In the genomic region with DNA sequence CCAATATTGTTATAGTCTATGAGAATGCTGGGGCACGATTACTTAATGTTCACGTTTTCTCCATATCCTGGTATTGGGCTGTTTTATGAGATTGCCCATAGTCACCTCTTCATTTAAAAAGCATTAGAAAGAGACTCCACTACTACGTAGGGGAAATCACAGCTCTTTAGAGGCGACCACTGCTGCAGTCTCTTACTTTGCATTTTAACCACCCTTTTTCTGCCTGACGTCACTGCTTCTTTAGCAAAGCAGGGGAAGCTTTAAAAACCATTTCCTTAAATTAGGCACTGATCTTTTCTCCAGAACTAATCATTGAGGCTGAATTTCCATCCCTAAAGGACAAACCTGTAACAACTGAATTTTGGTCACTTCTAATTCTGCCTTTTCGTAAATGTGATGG, we compare ENCODE assay signal across 12 cellular contexts. TPM values are rescaled to one million over a fixed set of nuclear protein-coding genes. Genes with fewer than 3 reads are reported as not detected.
DNase-seq lines count a peak whose midpoint lies in the region; ATAC-seq and TF ChIP-seq lines count a peak whose summit lies in the region.
"Had no signal": no experiment of that assay in that cellular context is flagged by ENCODE, and none has a peak within 500 bp of the region (broad histone marks: within the 10 kb centered on the region; RNA-seq: fewer than 3 reads in every experiment).

No MANE protein-coding gene starts in this region.

- DNase-seq in mesenchymal stem cell (no peak), chondrocyte (ENCODE audit: low spot score) (no peak), PC-3 (no peak)
- no peak for DNase-seq in activated CD8-positive, alpha-beta T cell treated with anti-CD3 and anti-CD28 coated beads for 36 hours
- DNase-seq in activated naive CD8-positive, alpha-beta T cell treated with anti-CD3 and anti-CD28 coated beads, Interleukin-2, amount 50 U/mL, for 24 hours, result no peak
- DNase-seq: activated CD4-positive, alpha-beta T cell treated with anti-CD3 and anti-CD28 coated beads for 1 hour; activated gamma-delta T cell; RPMI8226; trophoblast cell had no signal

- peak; percentile 33 for ATAC-seq in GM19328 (IDR thresholded peaks at IDR 0.05; ENCODE audit: unreplicated experiment)
- no peak for ATAC-seq in activated CD8-positive, alpha-beta T cell treated with anti-CD3 and anti-CD28 coated beads for 36 hours
- no peak for ATAC-seq in PC-3
- ATAC-seq in activated naive CD8-positive, alpha-beta T cell treated with anti-CD3 and anti-CD28 coated beads, Interleukin-2, amount 50 U/mL, for 24 hours, result no peak

- no peaks in the 10 kb centered on the region for H3F3A ChIP-seq in PC-3 (ENCODE audit: low read length, unreplicated experiment)

- H3K9me3 Mint-ChIP-seq in IgD-negative memory B cell (no peaks in the 10 kb centered on the region), chondrocyte (ENCODE audit: low read depth) (no peaks in the 10 kb centered on the region)
- H3K9me3 Mint-ChIP-seq in activated CD8-positive, alpha-beta T cell treated with anti-CD3 and anti-CD28 coated beads for 36 hours, result no peaks in the 10 kb centered on the region
- no peaks in the 10 kb centered on the region for H3K9me3 Mint-ChIP-seq in activated naive CD8-positive, alpha-beta T cell treated with anti-CD3 and anti-CD28 coated beads, Interleukin-2, amount 50 U/mL, for 24 hours

- H3K4me1 Mint-ChIP-seq in IgD-negative memory B cell, result peaks cover 38 to 51% (median 51%) of the 10 kb centered on the region in 3 donors
- no peaks in the 10 kb centered on the region for H3K4me1 Mint-ChIP-seq in activated CD8-positive, alpha-beta T cell treated with anti-CD3 and anti-CD28 coated beads for 36 hours (ENCODE audit: low read depth)
- peaks cover 75% of the 10 kb centered on the region for H3K4me1 Mint-ChIP-seq in chondrocyte (ENCODE audit: low read depth)
- H3K4me1 Mint-ChIP-seq in activated naive CD8-positive, alpha-beta T cell treated with anti-CD3 and anti-CD28 coated beads, Interleukin-2, amount 50 U/mL, for 24 hours, result peaks cover 21% of the 10 kb centered on the region

- no peak overlapping the region for H4K8ac ChIP-seq in mesenchymal stem cell (ENCODE audit: low read length)

- no TSS peak for BruUV-seq in PC-3 (replicated peaks; lab: Mats Ljungman, UMichigan)

- H4K91ac ChIP-seq in mesenchymal stem cell (ENCODE audit: low read length), result no peak overlapping the region

- no peak overlapping the region for H3K14ac ChIP-seq in mesenchymal stem cell (ENCODE audit: low read length in 2 of 2)

- H4K20me1 ChIP-seq in BLaER1 (peaks cover 100% of the 10 kb centered on the region), PC-3 (ENCODE audit: low read length) (no peaks in the 10 kb centered on the region)

- H2BK12ac ChIP-seq in mesenchymal stem cell (ENCODE audit: low read length in 2 of 2), result no peak overlapping the region

- peaks cover 100% of the 10 kb centered on the region for H3K4me1 ChIP-seq in BLaER1
- peaks cover 20% of the 10 kb centered on the region for H3K4me1 ChIP-seq in mesenchymal stem cell (ENCODE audit: control insufficient read depth, insufficient read depth, low read depth, low read length)
- H3K4me1 ChIP-seq in PC-3 (ENCODE audit: insufficient read depth, low read length), result no peaks in the 10 kb centered on the region

- peaks cover 77% of the 10 kb centered on the region for H3K36me3 ChIP-seq in BLaER1
- H3K36me3 ChIP-seq in mesenchymal stem cell (ENCODE audit: control insufficient read depth in 1 of 2, insufficient read depth in 2 of 2, low read depth in 1 of 2, low read length in 2 of 2), result no peaks in the 10 kb centered on the region
- H3K36me3 ChIP-seq in PC-3 (ENCODE audit: low read depth, low read length), result no peaks in the 10 kb centered on the region

- H3K36me3 Mint-ChIP-seq in IgD-negative memory B cell (no peaks in the 10 kb centered on the region), chondrocyte (ENCODE audit: low read depth) (no peaks in the 10 kb centered on the region)
- H3K36me3 Mint-ChIP-seq in activated CD8-positive, alpha-beta T cell treated with anti-CD3 and anti-CD28 coated beads for 36 hours (ENCODE audit: low read depth), result no peaks in the 10 kb centered on the region
- no peaks in the 10 kb centered on the region for H3K36me3 Mint-ChIP-seq in activated naive CD8-positive, alpha-beta T cell treated with anti-CD3 and anti-CD28 coated beads, Interleukin-2, amount 50 U/mL, for 24 hours (ENCODE audit: low read depth)

- no peaks in the 10 kb centered on the region for H3K9me2 ChIP-seq in PC-3 (replicated peaks; ENCODE audit: low read length)

- peak overlapping the region in 1 of 2 experiments; percentile 71 for H3K4ac ChIP-seq in mesenchymal stem cell (ENCODE audit: low read depth in 1 of 2, low read length in 2 of 2)

- no peak overlapping the region for H2BK15ac ChIP-seq in mesenchymal stem cell (ENCODE audit: low read depth, poor library complexity, severe bottlenecking)

- H2AK5ac ChIP-seq in mesenchymal stem cell (ENCODE audit: low read length, severe bottlenecking), result peak overlapping the region; percentile 28

- peak overlapping the region in 1 of 2 experiments; percentile 36 for H3K23ac ChIP-seq in mesenchymal stem cell (ENCODE audit: low read length in 2 of 2)

- H3K9me3 ChIP-seq in BLaER1 (no peaks in the 10 kb centered on the region), mesenchymal stem cell (ENCODE audit: control insufficient read depth, low read length) (no peaks in the 10 kb centered on the region), PC-3 (ENCODE audit: low read length) (no peaks in the 10 kb centered on the region)

- intact Hi-C loops in activated CD8-positive, alpha-beta T cell treated with anti-CD3 and anti-CD28 coated beads for 36 hours (cut with micrococcal nuclease), result no loop called here
- intact Hi-C loops in PC-3 (cut with micrococcal nuclease), result no loop called here

- H3K27me3 ChIP-seq in BLaER1 (no peaks in the 10 kb centered on the region), mesenchymal stem cell (ENCODE audit: control insufficient read depth in 1 of 2, insufficient read depth in 1 of 2, low read length in 2 of 2) (peaks cover 0 to 5% of the 10 kb centered on the region in 2 experiments), PC-3 (ENCODE audit: low read length) (no peaks in the 10 kb centered on the region)

- H3K79me2 ChIP-seq in PC-3 (ENCODE audit: low read length), result no peaks in the 10 kb centered on the region

- peak overlapping the region; percentile 86 for H3K4me2 ChIP-seq in BLaER1
- no peak overlapping the region for H3K4me2 ChIP-seq in mesenchymal stem cell (ENCODE audit: low read length, poor library complexity, severe bottlenecking)
- no peak overlapping the region for H3K4me2 ChIP-seq in PC-3 (ENCODE audit: low read length)

- H3K27ac ChIP-seq in BLaER1 (no peak overlapping the region), mesenchymal stem cell (ENCODE audit: low read length, poor library complexity, severe bottlenecking) (no peak overlapping the region), PC-3 (ENCODE audit: low read length) (no peak overlapping the region)

- 44% methylated on average over 6 of the region's 6 CpGs for WGBS in mesenchymal stem cell

- H3K4me3 ChIP-seq in BLaER1 (peak overlapping the region; percentile 27), mesenchymal stem cell (ENCODE audit: insufficient read depth in 1 of 2, low read depth in 1 of 2, low read length in 2 of 2) (no peak overlapping the region), PC-3 (ENCODE audit: low read length) (no peak overlapping the region)

- no peak overlapping the region for H2BK5ac ChIP-seq in mesenchymal stem cell (ENCODE audit: low read depth, low read length, poor library complexity, severe bottlenecking)

- H3K9ac ChIP-seq in BLaER1, result 0 out of 2 replicates have a peak overlapping the region, but pooled peaks have one; percentile 38
- H3K9ac ChIP-seq in mesenchymal stem cell (ENCODE audit: low read length), result no peak overlapping the region
- no peak overlapping the region for H3K9ac ChIP-seq in PC-3 (ENCODE audit: low read length)

- no peak overlapping the region for H2BK120ac ChIP-seq in mesenchymal stem cell (ENCODE audit: low read depth, low read length)

- H3K4me3 Mint-ChIP-seq in IgD-negative memory B cell, result peak overlapping the region; percentile 66 to 86 (median 72)
- no peak overlapping the region for H3K4me3 Mint-ChIP-seq in activated CD8-positive, alpha-beta T cell treated with anti-CD3 and anti-CD28 coated beads for 36 hours
- H3K4me3 Mint-ChIP-seq in chondrocyte (ENCODE audit: unreplicated experiment), result no peak overlapping the region
- no peak overlapping the region for H3K4me3 Mint-ChIP-seq in activated naive CD8-positive, alpha-beta T cell treated with anti-CD3 and anti-CD28 coated beads, Interleukin-2, amount 50 U/mL, for 24 hours

- peaks cover 17% of the 10 kb centered on the region for H3K79me1 ChIP-seq in mesenchymal stem cell (replicated peaks; ENCODE audit: low read length, poor library complexity, severe bottlenecking)

- CTCF ChIA-PET in activated CD8-positive, alpha-beta T cell treated with anti-CD3 and anti-CD28 coated beads for 36 hours (lab: Charles Lee), result no interaction called here
- CTCF ChIA-PET in PC-3 (lab: Charles Lee), result no interaction called here

- H3K27ac Mint-ChIP-seq in IgD-negative memory B cell (peak overlapping the region; percentile 41 to 89 (median 80)), chondrocyte (ENCODE audit: unreplicated experiment) (no peak overlapping the region)
- H3K27ac Mint-ChIP-seq in activated CD8-positive, alpha-beta T cell treated with anti-CD3 and anti-CD28 coated beads for 36 hours, result no peak overlapping the region
- H3K27ac Mint-ChIP-seq in activated naive CD8-positive, alpha-beta T cell treated with anti-CD3 and anti-CD28 coated beads, Interleukin-2, amount 50 U/mL, for 24 hours, result no peak overlapping the region

- H3K18ac ChIP-seq in mesenchymal stem cell (ENCODE audit: low read depth in 1 of 2, low read length in 2 of 2), result peak overlapping the region in 1 of 2 experiments; percentile 83

- POLR2A ChIA-PET in activated CD8-positive, alpha-beta T cell treated with anti-CD3 and anti-CD28 coated beads for 36 hours (lab: Charles Lee), result no interaction called here
- POLR2A ChIA-PET in PC-3 (lab: Charles Lee; ENCODE audit: unreplicated experiment), result no interaction called here

- H2AFZ ChIP-seq in mesenchymal stem cell (ENCODE audit: low read depth, low read length), result no peak overlapping the region
- no peak overlapping the region for H2AFZ ChIP-seq in PC-3 (ENCODE audit: low read length)

- H3K27me3 Mint-ChIP-seq in IgD-negative memory B cell, result peaks cover 20% of the 10 kb centered on the region
- H3K27me3 Mint-ChIP-seq in activated CD8-positive, alpha-beta T cell treated with anti-CD3 and anti-CD28 coated beads for 36 hours, result peaks cover 4% of the 10 kb centered on the region
- no peaks in the 10 kb centered on the region for H3K27me3 Mint-ChIP-seq in chondrocyte (ENCODE audit: low read depth)
- H3K27me3 Mint-ChIP-seq in activated naive CD8-positive, alpha-beta T cell treated with anti-CD3 and anti-CD28 coated beads, Interleukin-2, amount 50 U/mL, for 24 hours, result no peaks in the 10 kb centered on the region

- TF ChIP-seq CTCF in activated CD8-positive, alpha-beta T cell treated with anti-CD3 and anti-CD28 coated beads for 36 hours (IDR thresholded peaks at IDR 0.05), result no peak
- TF ChIP-seq CTCF in chondrocyte (IDR thresholded peaks at IDR 0.05) (no peak), PC-3 (conservative IDR thresholded peaks at IDR 0.05; ENCODE audit: low read depth, low read length) (no peak)

RNA-seq across cellular contexts. Expression of a gene that starts 38.9 kb away (rescaled TPM):
- polyA plus RNA-seq in IgD-negative memory B cell, result 6.4 TPM
- polyA plus RNA-seq in mesenchymal stem cell (2013, experiment 1 of 2), result 29.0 TPM
- polyA plus RNA-seq in mesenchymal stem cell (2013, experiment 2 of 2), result 27.7 TPM
- not detected for total RNA-seq in activated CD8-positive, alpha-beta T cell treated with anti-CD3 and anti-CD28 coated beads for 36 hours
- 20.7 to 36.3 TPM (median 23.8 TPM) in 3 replicates for total RNA-seq in chondrocyte
- 0.95 and 1.2 TPM in 2 replicates for total RNA-seq in PC-3 (2014; rRNA removed)

Comparison
In these comparisons a context has a peak if more than half of its experiments do, and no peak if none do; other contexts are left out.
1. H3K27ac Mint-ChIP-seq: peak in IgD-negative memory B cell (3 of 3); none in activated CD8-positive, alpha-beta T cell treated with anti-CD3 and anti-CD28 coated beads for 36 hours (single experiment), chondrocyte (single experiment) and activated naive CD8-positive, alpha-beta T cell treated with anti-CD3 and anti-CD28 coated beads, Interleukin-2, amount 50 U/mL, for 24 hours (single experiment).
2. H3K4me3 Mint-ChIP-seq: peak in IgD-negative memory B cell (4 of 4); none in activated CD8-positive, alpha-beta T cell treated with anti-CD3 and anti-CD28 coated beads for 36 hours (single experiment), chondrocyte (single experiment) and activated naive CD8-positive, alpha-beta T cell treated with anti-CD3 and anti-CD28 coated beads, Interleukin-2, amount 50 U/mL, for 24 hours (single experiment).